Comparison of ENCODE assay signal across 25 cellular contexts in the genomic region with DNA sequence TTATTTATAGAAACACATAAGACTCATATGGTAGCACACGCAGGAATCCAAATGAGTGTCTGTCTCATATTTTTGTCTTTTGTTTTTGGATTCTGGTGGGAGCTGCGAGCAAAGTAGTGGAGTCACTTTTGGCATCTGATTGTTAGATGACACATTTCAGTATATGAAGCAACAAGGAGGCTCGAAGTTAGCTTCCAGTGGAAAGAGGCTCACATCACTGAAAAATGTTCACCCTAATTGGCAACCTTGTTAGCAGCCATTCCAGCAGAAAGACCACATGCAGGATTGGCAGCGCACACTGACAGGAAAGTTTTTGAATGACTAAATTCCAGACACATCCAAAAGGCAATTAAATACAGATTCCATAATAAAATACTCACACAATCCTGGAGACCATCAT.
"Had no signal": no experiment of that assay in that cellular context is flagged by ENCODE, and none has a peak within 500 bp of the region (broad histone marks: within the 10 kb centered on the region; RNA-seq: fewer than 3 reads in every experiment).

No MANE protein-coding gene starts in this region.

- H3K36me3 ChIP-seq: Peyer's patch had no signal

- H3K9me3 ChIP-seq: body of pancreas, Peyer's patch had no signal

- H3K4me3 ChIP-seq: body of pancreas, Peyer's patch had no signal

- H3K4me1 ChIP-seq: body of pancreas, Peyer's patch had no signal

- H3K27ac ChIP-seq: body of pancreas, Peyer's patch, RWPE1 had no signal

- ATAC-seq: activated CD8-positive, alpha-beta T cell treated with anti-CD3 and anti-CD28 coated beads, Interleukin-2, amount 10 ng/mL, durations not matched to agents 7 days and 5 days; body of pancreas; T-helper 17 cell; WTC11 had no signal

- DNase-seq: activated CD4-positive, alpha-beta T cell treated with anti-CD3 and anti-CD28 coated beads for 48 hours; activated CD4-positive, alpha-beta T cell treated with anti-CD3 and anti-CD28 coated beads, Interleukin-2, amount 50 U/mL, for 4 hours; activated CD4-positive, CD25-positive, alpha-beta regulatory T cell treated with anti-CD3 and anti-CD28 coated beads, Interleukin-2, amount 50 U/mL, for 72 hours; activated CD8-positive, alpha-beta memory T cell treated with anti-CD3 and anti-CD28 coated beads, Interleukin-2, amount 50 U/mL, for 48 hours; activated CD8-positive, alpha-beta T cell treated with anti-CD3 and anti-CD28 coated beads, Interleukin-2, amount 10 ng/mL, durations not matched to agents 7 days and 5 days; activated effector memory CD4-positive, alpha-beta T cell treated with Interleukin-2 at 50 U/mL for 16 hours; activated naive CD4-positive, alpha-beta T cell; activated T-cell treated with anti-CD3 and anti-CD28 coated beads, Interleukin-2, amount 50 U/mL, for 1 hour; aorta; body of pancreas; Kasumi-1; NCI-H1417; NCI-H1694; NCI-H2029; NCI-H2107; NCI-H2171 treated with DMSO at 0.1 percent for 48 hours; NCI-H226; NCI-H510A treated with DMSO at 0.1 percent for 48 hours; NCI-H69; Peyer's patch; SHP77 treated with DMSO at 0.1 percent for 48 hours; T-helper 17 cell; T-helper 9 cell had no signal

- H3K27me3 ChIP-seq: body of pancreas, Peyer's patch had no signal
